In genomic region chr11:7905961-7906429, GRCh38 we compare ENCODE assay signal across 12 cellular contexts. TPM values are rescaled to one million over a fixed set of nuclear protein-coding genes. Genes with fewer than 3 reads are reported as not detected.
DNase-seq lines count a peak whose midpoint lies in the region; ATAC-seq, FAIRE-seq and TF ChIP-seq lines count a peak whose summit lies in the region.
"Had no signal": no experiment of that assay in that cellular context is flagged by ENCODE, and none has a peak within 500 bp of the region (broad histone marks: within the 10 kb centered on the region; RNA-seq: fewer than 3 reads in every experiment).

No MANE protein-coding gene starts in this region.

- H3K36me3 Mint-ChIP-seq in astrocyte (ENCODE audit: low read depth, unreplicated experiment) = peaks cover 3% of the 10 kb centered on the region
- H3K36me3 Mint-ChIP-seq in glutamatergic neuron (ENCODE audit: unreplicated experiment) = no peaks in the 10 kb centered on the region

- no peak for ATAC-seq in GM21360 (IDR thresholded peaks at IDR 0.05; ENCODE audit: unreplicated experiment)
- no peak for ATAC-seq in HG03280 (IDR thresholded peaks at IDR 0.05; ENCODE audit: unreplicated experiment)

- H3K4me1 Mint-ChIP-seq in astrocyte (ENCODE audit: low read depth, unreplicated experiment) (peaks cover 46% of the 10 kb centered on the region), glutamatergic neuron (ENCODE audit: low read depth, unreplicated experiment) (no peaks in the 10 kb centered on the region)

- H3K4me2 ChIP-seq in astrocyte (ENCODE audit: low read length) (no peak overlapping the region), skeletal muscle satellite cell (ENCODE audit: low read length) (peak overlapping the region; percentile 66)

- H3K9me3 Mint-ChIP-seq in astrocyte (ENCODE audit: unreplicated experiment) = no peaks in the 10 kb centered on the region
- H3K9me3 Mint-ChIP-seq in glutamatergic neuron (ENCODE audit: unreplicated experiment) = no peaks in the 10 kb centered on the region

- H3K36me3 ChIP-seq in H7 (replicated peaks; ENCODE audit: control insufficient read depth, insufficient read depth, low read length) = no peaks in the 10 kb centered on the region; the same call in 1 of the 2 replicates
- no peaks in the 10 kb centered on the region for H3K36me3 ChIP-seq in astrocyte (ENCODE audit: insufficient read depth, low read length)
- H3K36me3 ChIP-seq in skeletal muscle satellite cell (ENCODE audit: insufficient read depth, low read length) = no peaks in the 10 kb centered on the region

- H3K27ac Mint-ChIP-seq in astrocyte (ENCODE audit: unreplicated experiment) (peak overlapping the region; percentile 84), glutamatergic neuron (ENCODE audit: unreplicated experiment) (no peak overlapping the region)

- no peaks in the 10 kb centered on the region for H3K27me3 Mint-ChIP-seq in astrocyte (ENCODE audit: low read depth, unreplicated experiment)
- peaks cover 2% of the 10 kb centered on the region for H3K27me3 Mint-ChIP-seq in glutamatergic neuron (ENCODE audit: unreplicated experiment)

- H4K20me1 ChIP-seq in astrocyte (ENCODE audit: insufficient read depth, low read length) = no peaks in the 10 kb centered on the region

- H3K27me3 ChIP-seq in H7 (ENCODE audit: control insufficient read depth, insufficient read depth, low read length) (no peaks in the 10 kb centered on the region), astrocyte (ENCODE audit: insufficient read depth, low read length) (peaks cover 3% of the 10 kb centered on the region), skeletal muscle satellite cell (ENCODE audit: control insufficient read depth, insufficient read depth, low read length) (no peaks in the 10 kb centered on the region)

- H3K4me3 Mint-ChIP-seq in astrocyte (ENCODE audit: unreplicated experiment) (peak overlapping the region; percentile 77), glutamatergic neuron (ENCODE audit: unreplicated experiment) (no peak overlapping the region)

- no peaks in the 10 kb centered on the region for H3K9me3 ChIP-seq in astrocyte (ENCODE audit: insufficient read depth, low read depth, low read length)
- no peaks in the 10 kb centered on the region for H3K9me3 ChIP-seq in skeletal muscle satellite cell (replicated peaks; ENCODE audit: low read length)

- no peak overlapping the region for H3K9ac ChIP-seq in astrocyte (ENCODE audit: low read length)
- H3K9ac ChIP-seq in skeletal muscle satellite cell (ENCODE audit: low read depth, low read length) = peak overlapping the region; percentile 44

- peak overlapping the region; percentile 32; the same call in 1 of the 2 replicates for H3K4me3 ChIP-seq in H7 (ENCODE audit: insufficient read depth, low read depth, low read length)
- no peak overlapping the region for H3K4me3 ChIP-seq in astrocyte (ENCODE audit: insufficient read depth, low read depth, low read length)
- H3K4me3 ChIP-seq in skeletal muscle satellite cell (ENCODE audit: low read length) = no peak overlapping the region

- peak overlapping the region; percentile 23 for H2AFZ ChIP-seq in astrocyte (ENCODE audit: low read depth, low read length)

- H3K27ac ChIP-seq in astrocyte (ENCODE audit: low read depth, low read length) = no peak overlapping the region

- no peaks in the 10 kb centered on the region for H3K79me2 ChIP-seq in astrocyte (ENCODE audit: insufficient read depth, low read length)

- H3K4me1 ChIP-seq in astrocyte (ENCODE audit: insufficient read depth, low read length) (peaks cover 7% of the 10 kb centered on the region), skeletal muscle satellite cell (ENCODE audit: control insufficient read depth, insufficient read depth, low read length) (peaks cover 43% of the 10 kb centered on the region)

- DNase-seq in H7 (no peak), astrocyte (ENCODE audit: low read depth) (no peak), islet precursor cell (peak; percentile 93), glutamatergic neuron (no peak)
- DNase-seq in central memory CD4-positive, alpha-beta T cell = no peak
- DNase-seq: activated CD4-positive, alpha-beta T cell treated with anti-CD3 and anti-CD28 coated beads for 48 hours; DMS53 had no signal

- TF ChIP-seq CTCF in astrocyte (IDR thresholded peaks at IDR 0.05; ENCODE audit: insufficient read depth, low read depth, low read length) (no peak), glutamatergic neuron (IDR thresholded peaks at IDR 0.05; ENCODE audit: partially characterized antibody, unreplicated experiment) (no peak)

- no peak for FAIRE-seq in astrocyte (lab: Jason Lieb, UNC)

RNA-seq across cellular contexts. Expression of gene OR10A6, which starts 25.1 kb away (rescaled TPM):
- not detected in 2 replicates for total RNA-seq in H7 (2014; rRNA removed; shearing (Covaris generic))
- total RNA-seq in astrocyte (0.07 TPM in 1 of 2 replicates, not detected in the other), glutamatergic neuron (ENCODE audit: unreplicated experiment) (not detected)
- total RNA-seq in skeletal muscle satellite cell (2012; rRNA removed) = not detected in 2 replicates
- total RNA-seq: lung microvascular endothelial cell; T-helper 2 cell treated with Interferon-gamma antibody and Interleukin-4, amounts not matched to agents 100 ng/mL and 5 ng/mL, for 36 hours had no signal

RNA-seq across cellular contexts. Expression of gene OR10A3, which starts 35.5 kb away (rescaled TPM):
- not detected in 2 replicates for total RNA-seq in H7 (2014; rRNA removed; shearing (Covaris generic))
- total RNA-seq in astrocyte (not detected in 2 replicates), glutamatergic neuron (ENCODE audit: unreplicated experiment) (not detected)
- under 0.01 TPM in 1 of 2 replicates, not detected in the other for total RNA-seq in skeletal muscle satellite cell (2012; rRNA removed)
- total RNA-seq: lung microvascular endothelial cell; T-helper 2 cell treated with Interferon-gamma antibody and Interleukin-4, amounts not matched to agents 100 ng/mL and 5 ng/mL, for 36 hours had no signal

RNA-seq across cellular contexts. Expression of gene NLRP10, which starts 59.3 kb away (rescaled TPM):
- 0.14 TPM in 1 of 2 replicates, not detected in the other for total RNA-seq in H7 (2014; rRNA removed; shearing (Covaris generic))
- total RNA-seq in astrocyte = 2.5 and 3.1 TPM in 2 replicates
- 1.3 and 1.7 TPM in 2 replicates for total RNA-seq in skeletal muscle satellite cell (2012; rRNA removed)
- total RNA-seq in glutamatergic neuron (ENCODE audit: unreplicated experiment) = not detected
- total RNA-seq: lung microvascular endothelial cell; T-helper 2 cell treated with Interferon-gamma antibody and Interleukin-4, amounts not matched to agents 100 ng/mL and 5 ng/mL, for 36 hours had no signal
